ENCODE assay signal across 13 cellular contexts in the genomic region with DNA sequence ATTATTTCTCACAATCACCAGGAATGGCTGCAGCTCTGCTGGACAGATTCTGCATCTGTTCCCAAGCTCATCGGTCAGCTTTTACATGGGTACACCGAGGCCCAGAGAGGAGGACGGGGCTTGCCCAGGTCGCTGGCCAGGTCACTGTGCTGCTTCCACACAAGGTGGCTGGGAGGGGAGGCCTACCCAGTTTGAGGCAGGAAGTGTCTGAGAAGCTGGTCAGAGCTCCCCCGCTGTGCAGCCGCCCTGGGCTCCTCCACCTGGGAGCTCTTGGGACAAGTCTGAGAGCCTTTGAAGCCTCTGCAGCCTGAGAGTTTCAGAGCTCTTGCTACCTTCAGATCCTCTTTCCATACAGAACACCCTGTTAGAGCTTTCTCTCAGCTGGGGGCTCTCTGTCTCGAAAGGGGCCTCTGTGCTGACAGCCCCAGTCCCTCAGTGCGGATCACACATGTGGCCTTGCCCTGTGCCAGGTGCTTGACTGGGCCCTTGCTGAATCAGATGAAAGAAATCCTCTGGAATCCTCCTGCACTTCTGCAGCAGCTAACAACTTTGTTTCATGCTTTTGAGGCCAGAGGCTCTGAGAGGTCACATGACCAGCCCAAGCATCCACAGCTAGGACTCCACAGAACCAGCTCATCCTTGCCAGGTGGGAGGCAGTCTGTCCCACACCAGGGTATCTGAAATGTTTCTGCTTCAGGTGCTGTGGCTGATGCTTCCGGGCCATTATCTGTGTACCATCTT.
A peak's percentile ranks its signal among the peaks of the same experiment; 100 is the strongest.
DNase-seq lines count a peak whose midpoint lies in the region; ATAC-seq and TF ChIP-seq lines count a peak whose summit lies in the region.
"Had no signal": no experiment of that assay in that cellular context is flagged by ENCODE, and none has a peak within 500 bp of the region (broad histone marks: within the 10 kb centered on the region; RNA-seq: fewer than 3 reads in every experiment).

No MANE protein-coding gene starts in this region.

- TF ChIP-seq POLR2A in uterus (IDR thresholded peaks at IDR 0.05): no peak

- H3K27ac Mint-ChIP-seq in osteocyte (ENCODE audit: unreplicated experiment): no peak overlapping the region

- no peaks in the 10 kb centered on the region for H3K27me3 Mint-ChIP-seq in osteocyte (ENCODE audit: unreplicated experiment)

- H3K27me3 ChIP-seq in uterus: no peaks in the 10 kb centered on the region
- H3K27me3 ChIP-seq: breast epithelium, tibial artery had no signal

- intact Hi-C loops in uterus (cut with DNase I; ENCODE audit: low total_unique reads): no loop called here

- H3K4me1 Mint-ChIP-seq in osteocyte (ENCODE audit: unreplicated experiment): peaks cover 50% of the 10 kb centered on the region

- H3K27ac ChIP-seq in uterus: peak overlapping the region in 1 of 2 donors; percentile 81
- H3K27ac ChIP-seq: breast epithelium, tibial artery had no signal

- TF ChIP-seq CTCF in uterus (IDR thresholded peaks at IDR 0.05): no peak
- no peak for TF ChIP-seq CTCF in osteocyte (IDR thresholded peaks at IDR 0.05)

- no peak overlapping the region for H3K4me3 Mint-ChIP-seq in osteocyte (ENCODE audit: unreplicated experiment)

- H3K9me3 ChIP-seq in uterus: no peaks in the 10 kb centered on the region
- H3K9me3 ChIP-seq: breast epithelium, tibial artery had no signal

- H3K36me3 Mint-ChIP-seq in osteocyte (ENCODE audit: unreplicated experiment): peaks cover 11% of the 10 kb centered on the region

- ATAC-seq in HG03039 (IDR thresholded peaks at IDR 0.05; ENCODE audit: unreplicated experiment): no peak

- no peaks in the 10 kb centered on the region for H3K36me3 ChIP-seq in uterus
- H3K36me3 ChIP-seq: breast epithelium had no signal

- no peak overlapping the region for H3K4me3 ChIP-seq in uterus
- H3K4me3 ChIP-seq: breast epithelium, tibial artery had no signal

- H3K4me1 ChIP-seq in uterus: peaks cover 17 to 18% of the 10 kb centered on the region in 2 donors
- H3K4me1 ChIP-seq: breast epithelium had no signal

- H3K9me3 Mint-ChIP-seq in osteocyte (ENCODE audit: unreplicated experiment): no peaks in the 10 kb centered on the region

- DNase-seq in stimulated activated CD4-positive, alpha-beta T cell treated with anti-CD3 and anti-CD28 coated beads, Interleukin-2, amount 100 ng/mL, for 4 hours (ENCODE audit: low read depth): peak; percentile 27
- DNase-seq in stimulated activated CD4-positive, alpha-beta T cell treated with anti-CD3 and anti-CD28 coated beads, Interleukin-12 subunit alpha, Interleukin-12 subunit beta, amount 100 ng/mL, for 4 hours: no peak
- DNase-seq in activated T-cell treated with anti-CD3 and anti-CD28 coated beads for 4 hours: peak; percentile 21
- peak; percentile 34 for DNase-seq in iris pigment epithelial cell (ENCODE audit: low read depth)
- no peak for DNase-seq in uterus
- DNase-seq in osteocyte (ENCODE audit: extremely low spot score, unreplicated experiment): no peak
- no peak for DNase-seq in SKM-1 (lab: John Stamatoyannopoulos, UW; ENCODE audit: unreplicated experiment)
- DNase-seq: islet precursor cell, NCI-H2227 treated with DMSO at 0.1 percent for 48 hours, Right ventricle myocardium superior, tibial artery had no signal

Comparison
In these comparisons a context has a peak if more than half of its experiments do, and no peak if none do; other contexts are left out.
1. DNase-seq: peak in stimulated activated CD4-positive, alpha-beta T cell treated with anti-CD3 and anti-CD28 coated beads, Interleukin-2, amount 100 ng/mL, for 4 hours (single experiment), activated T-cell treated with anti-CD3 and anti-CD28 coated beads for 4 hours (single experiment) and iris pigment epithelial cell (single experiment); none in stimulated activated CD4-positive, alpha-beta T cell treated with anti-CD3 and anti-CD28 coated beads, Interleukin-12 subunit alpha, Interleukin-12 subunit beta, amount 100 ng/mL, for 4 hours (single experiment), uterus (0 of 2), osteocyte (single experiment) and SKM-1 (single experiment).